In the genomic region with DNA sequence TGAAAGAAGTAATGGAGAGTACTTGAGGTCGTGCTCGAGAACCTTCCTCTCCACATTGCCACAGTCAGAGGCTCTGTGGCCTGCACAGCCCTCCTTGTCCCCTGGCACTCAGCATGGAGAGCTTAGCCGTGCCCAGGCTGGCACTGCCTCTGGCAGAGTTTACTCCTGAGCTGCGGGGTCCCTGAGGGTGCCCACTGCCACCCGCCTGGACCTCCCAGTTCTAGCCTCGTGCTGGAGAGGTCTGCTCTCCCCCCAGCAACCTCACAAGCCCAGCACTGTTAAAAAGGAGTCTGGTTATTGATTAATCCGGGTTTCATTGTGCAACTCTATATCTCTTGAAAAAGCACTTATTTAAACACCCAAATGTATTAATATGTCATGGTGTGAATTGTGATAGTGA, we compare ENCODE assay signal across 18 cellular contexts.
DNase-seq lines count a peak whose midpoint lies in the region; ATAC-seq and TF ChIP-seq lines count a peak whose summit lies in the region.
"Had no signal": no experiment of that assay in that cellular context is flagged by ENCODE, and none has a peak within 500 bp of the region (broad histone marks: within the 10 kb centered on the region; RNA-seq: fewer than 3 reads in every experiment).

No MANE protein-coding gene starts in this region.

- H3F3A ChIP-seq in MM.1S (ENCODE audit: insufficient read depth, low read length) = no peaks in the 10 kb centered on the region

- DNase-seq in Right ventricle myocardium inferior (ENCODE audit: missing footprints) (no peak), right atrium auricular region (ENCODE audit: low spot score) (no peak), glomerular visceral epithelial cell (ENCODE audit: extremely low spot score) (peak; percentile 9), memory B cell (ENCODE audit: low spot score in 2 of 2) (no peak), upper lobe of left lung (peak; percentile 61 to 82), MM.1S (no peak)
- DNase-seq in stimulated activated CD8-positive, alpha-beta memory T cell treated with anti-CD3 and anti-CD28 coated beads, Interleukin-4, amount 100 ng/mL, for 48 hours = no peak
- DNase-seq: activated CD4-positive, alpha-beta memory T cell treated with anti-CD3 and anti-CD28 coated beads, Interleukin-2, amount 10 ng/mL, durations not matched to agents 7 days and 5 days; cortex of kidney; hippocampal formation; Karpas-422; NCI-H1436; NCI-H510A treated with DMSO at 0.1 percent for 48 hours; OCI-M1; spleen had no signal

- no peaks in the 10 kb centered on the region for H3K27me3 Mint-ChIP-seq in memory B cell
- H3K27me3 Mint-ChIP-seq: activated CD4-positive, alpha-beta memory T cell treated with anti-CD3 and anti-CD28 coated beads, Interleukin-2, amount 10 ng/mL, durations not matched to agents 7 days and 5 days had no signal

- WGBS in upper lobe of left lung, 2 donors = 68 to 77% methylated on average over 5 to 7 of the region's 7 CpGs

- no peak overlapping the region for H2AFZ ChIP-seq in MM.1S (ENCODE audit: low read length)

- no peak for TF ChIP-seq EP300 in upper lobe of left lung (IDR thresholded peaks at IDR 0.05)

- H3K9me2 ChIP-seq in MM.1S (replicated peaks; ENCODE audit: insufficient read depth, low read length) = no peaks in the 10 kb centered on the region

- peak; percentile 75 for ATAC-seq in Right ventricle myocardium inferior
- ATAC-seq in memory B cell (ENCODE audit: low read depth) = no peak
- peak; percentile 68 to 90 for ATAC-seq in upper lobe of left lung (ENCODE audit: low FRiP score in 2 of 2)
- ATAC-seq in HG02759 (IDR thresholded peaks at IDR 0.05; ENCODE audit: unreplicated experiment) = no peak

- H3K27ac Mint-ChIP-seq in memory B cell = peak overlapping the region; percentile 50
- H3K27ac Mint-ChIP-seq: activated CD4-positive, alpha-beta memory T cell treated with anti-CD3 and anti-CD28 coated beads, Interleukin-2, amount 10 ng/mL, durations not matched to agents 7 days and 5 days had no signal

- H3K27me3 ChIP-seq in right atrium auricular region (no peaks in the 10 kb centered on the region), upper lobe of left lung (no peaks in the 10 kb centered on the region), MM.1S (replicated peaks; ENCODE audit: insufficient read depth, low read length) (no peaks in the 10 kb centered on the region)
- H3K27me3 ChIP-seq: ascending aorta, spleen had no signal

- intact Hi-C loops in Right ventricle myocardium inferior (cut with DNase I) = no loop called here

- H4K20me1 ChIP-seq in MM.1S (ENCODE audit: insufficient read depth, low read length) = no peaks in the 10 kb centered on the region

- H3K9me3 Mint-ChIP-seq in memory B cell = no peaks in the 10 kb centered on the region
- H3K9me3 Mint-ChIP-seq: activated CD4-positive, alpha-beta memory T cell treated with anti-CD3 and anti-CD28 coated beads, Interleukin-2, amount 10 ng/mL, durations not matched to agents 7 days and 5 days had no signal

- H3K4me3 ChIP-seq in right atrium auricular region (no peak overlapping the region), upper lobe of left lung (no peak overlapping the region), MM.1S (ENCODE audit: low read length) (no peak overlapping the region)
- H3K4me3 ChIP-seq: ascending aorta, SK-N-MC, spleen had no signal

- H3K9me3 ChIP-seq in right atrium auricular region (no peaks in the 10 kb centered on the region), upper lobe of left lung (no peaks in the 10 kb centered on the region), MM.1S (replicated peaks; ENCODE audit: insufficient read depth, low read length) (no peaks in the 10 kb centered on the region)
- H3K9me3 ChIP-seq: ascending aorta, spleen had no signal

- peaks cover 40% of the 10 kb centered on the region for H3K4me1 Mint-ChIP-seq in memory B cell

- H3K9ac ChIP-seq in MM.1S (ENCODE audit: low read length) = no peak overlapping the region

- H3K36me3 ChIP-seq in right atrium auricular region = no peaks in the 10 kb centered on the region
- no peaks in the 10 kb centered on the region for H3K36me3 ChIP-seq in upper lobe of left lung
- no peaks in the 10 kb centered on the region for H3K36me3 ChIP-seq in MM.1S (replicated peaks; ENCODE audit: insufficient read depth, low read length)
- H3K36me3 ChIP-seq: ascending aorta had no signal

- H3K27ac ChIP-seq in right atrium auricular region (no peak overlapping the region), upper lobe of left lung (peak overlapping the region; percentile 28 to 62 (median 55)), MM.1S (ENCODE audit: low read length) (no peak overlapping the region)
- H3K27ac ChIP-seq: ascending aorta, SK-N-MC, spleen had no signal

- H3K79me2 ChIP-seq in MM.1S (ENCODE audit: low read length) = no peaks in the 10 kb centered on the region

- no peak for TF ChIP-seq CTCF in right atrium auricular region (IDR thresholded peaks at IDR 0.05)
- no peak for TF ChIP-seq CTCF in upper lobe of left lung (IDR thresholded peaks at IDR 0.05)
- no peak for TF ChIP-seq CTCF in MM.1S (IDR thresholded peaks at IDR 0.05; ENCODE audit: low read length)

- peak in 1 of 4 donors; percentile 41 for TF ChIP-seq POLR2A in upper lobe of left lung (IDR thresholded peaks at IDR 0.05)

- no peak overlapping the region for H3K4me2 ChIP-seq in MM.1S (ENCODE audit: low read depth, low read length)

- peaks cover 16% of the 10 kb centered on the region for H3K36me3 Mint-ChIP-seq in memory B cell

- H3K4me1 ChIP-seq in right atrium auricular region = peaks cover 0 to 58% of the 10 kb centered on the region in 2 donors
- H3K4me1 ChIP-seq in upper lobe of left lung = peaks cover 3 to 47% (median 16%) of the 10 kb centered on the region in 4 donors
- H3K4me1 ChIP-seq in MM.1S (ENCODE audit: low read length) = no peaks in the 10 kb centered on the region

- H3K4me3 Mint-ChIP-seq in memory B cell = no peak overlapping the region
- H3K4me3 Mint-ChIP-seq: activated CD4-positive, alpha-beta memory T cell treated with anti-CD3 and anti-CD28 coated beads, Interleukin-2, amount 10 ng/mL, durations not matched to agents 7 days and 5 days had no signal

Comparison
In these comparisons a context has a peak if more than half of its experiments do, and no peak if none do; other contexts are left out.
1. ATAC-seq: peak in Right ventricle myocardium inferior (single experiment) and upper lobe of left lung (2 of 2); none in memory B cell (single experiment) and HG02759 (single experiment).
2. DNase-seq: peak in glomerular visceral epithelial cell (single experiment) and upper lobe of left lung (2 of 2); none in Right ventricle myocardium inferior (single experiment), right atrium auricular region (single experiment), memory B cell (0 of 2), MM.1S (single experiment) and stimulated activated CD8-positive, alpha-beta memory T cell treated with anti-CD3 and anti-CD28 coated beads, Interleukin-4, amount 100 ng/mL, for 48 hours (single experiment).
3. H3K27ac ChIP-seq: peak in upper lobe of left lung (4 of 4); none in right atrium auricular region (0 of 2) and MM.1S (single experiment).